9 cellular contexts compared by ENCODE assay signal in genomic region chr6:115838763-115839401, GRCh38.
DNase-seq lines count a peak whose midpoint lies in the region; ATAC-seq, FAIRE-seq and TF ChIP-seq lines count a peak whose summit lies in the region.
"Had no signal": no experiment of that assay in that cellular context is flagged by ENCODE, and none has a peak within 500 bp of the region (broad histone marks: within the 10 kb centered on the region; RNA-seq: fewer than 3 reads in every experiment).

No MANE protein-coding gene starts in this region.

- intact Hi-C loops in transverse colon (cut with DNase I; ENCODE audit: low total_unique reads) = no loop called here

- no peak overlapping the region for H3K9ac ChIP-seq in OCI-LY1 (ENCODE audit: low read length)

- H3K9me2 ChIP-seq in OCI-LY1 (ENCODE audit: low read depth, low read length) = no peaks in the 10 kb centered on the region

- ATAC-seq in GM19043 (IDR thresholded peaks at IDR 0.05; ENCODE audit: low read depth, unreplicated experiment) = peak; percentile 86
- peak; percentile 84 for ATAC-seq in HG03045 (IDR thresholded peaks at IDR 0.05; ENCODE audit: unreplicated experiment)

- no peak overlapping the region for H3K4me3 ChIP-seq in OCI-LY1 (ENCODE audit: low read depth, low read length, poor library complexity, severe bottlenecking)
- H3K4me3 ChIP-seq in fibroblast of the aortic adventitia (ENCODE audit: low read depth, low read length) = no peak overlapping the region
- H3K4me3 ChIP-seq in transverse colon = no peak overlapping the region

- TF ChIP-seq EP300 in transverse colon (IDR thresholded peaks at IDR 0.05; ENCODE audit: low read depth) = no peak

- in situ Hi-C loops in transverse colon (cut with MboI; ENCODE audit: low pct_ligation_motif_present in 1 of 4, low pct_unique_long_range_greater_than_20kb in 1 of 4, low sequenced_read_pairs in 3 of 4) = no loop called here

- no peak for FAIRE-seq in D721Med (lab: Jason Lieb, UNC)
- FAIRE-seq: TTC549 had no signal

- H3K4me1 ChIP-seq in OCI-LY1 (ENCODE audit: insufficient read depth, low read length, severe bottlenecking) (no peaks in the 10 kb centered on the region), transverse colon (no peaks in the 10 kb centered on the region)

- WGBS in transverse colon (ENCODE audit: low coverage in 1 of 2), 2 donors = 64% methylated on average over 3 of the region's 3 CpGs

- no peak for TF ChIP-seq POLR2A in transverse colon (IDR thresholded peaks at IDR 0.05)

- H3K9me3 ChIP-seq in OCI-LY1 (ENCODE audit: low read length) = no peaks in the 10 kb centered on the region
- H3K9me3 ChIP-seq in transverse colon = no peaks in the 10 kb centered on the region

- DNase-seq in D721Med (ENCODE audit: insufficient read length, low spot score) (no peak), fibroblast of the aortic adventitia (ENCODE audit: low read depth) (peak; percentile 23), transverse colon (peak; percentile 14), DMS79 (lab: John Stamatoyannopoulos, UW) (no peak)
- no peak for DNase-seq in stimulated activated CD4-positive, alpha-beta T cell treated with anti-CD3 and anti-CD28 coated beads, Interleukin-4, amount 100 ng/mL, for 24 hours

- H3K27ac ChIP-seq in OCI-LY1 (ENCODE audit: low read depth, low read length, poor library complexity, severe bottlenecking) = no peak overlapping the region
- H3K27ac ChIP-seq in transverse colon = no peak overlapping the region

- no peak overlapping the region for H3K4me2 ChIP-seq in OCI-LY1 (ENCODE audit: low read length)

- H3K79me2 ChIP-seq in OCI-LY1 (ENCODE audit: insufficient read depth, low read length) = no peaks in the 10 kb centered on the region

- no peak overlapping the region for H2AFZ ChIP-seq in OCI-LY1 (ENCODE audit: low read length)

- no peaks in the 10 kb centered on the region for H3K36me3 ChIP-seq in OCI-LY1 (ENCODE audit: insufficient read depth, low read length)
- H3K36me3 ChIP-seq in transverse colon = no peaks in the 10 kb centered on the region

- no peaks in the 10 kb centered on the region for H4K20me1 ChIP-seq in OCI-LY1 (ENCODE audit: insufficient read depth, low read length)

- H3K27me3 ChIP-seq in OCI-LY1 (ENCODE audit: insufficient read depth, low read length) (no peaks in the 10 kb centered on the region), transverse colon (no peaks in the 10 kb centered on the region)

- peak; percentile 22 for TF ChIP-seq CTCF in D721Med (IDR thresholded peaks at IDR 0.05; ENCODE audit: insufficient read depth, missing control alignments)
- TF ChIP-seq CTCF in OCI-LY1 (IDR thresholded peaks at IDR 0.05; ENCODE audit: low read length) = peak; percentile 54; the same call in 1 of the 2 replicates
- peak; percentile 45 for TF ChIP-seq CTCF in fibroblast of the aortic adventitia (IDR thresholded peaks at IDR 0.05; ENCODE audit: insufficient read depth, low read length)
- TF ChIP-seq CTCF in transverse colon (IDR thresholded peaks at IDR 0.05) = peak in 4 of 5 experiments; percentile 15 to 37 (median 22)

- H3F3A ChIP-seq in OCI-LY1 (ENCODE audit: insufficient read depth, low read length) = no peaks in the 10 kb centered on the region

Comparison
In these comparisons a context has a peak if more than half of its experiments do, and no peak if none do; other contexts are left out.
1. DNase-seq: peak in fibroblast of the aortic adventitia (single experiment) and transverse colon (single experiment); none in D721Med (single experiment), stimulated activated CD4-positive, alpha-beta T cell treated with anti-CD3 and anti-CD28 coated beads, Interleukin-4, amount 100 ng/mL, for 24 hours (single experiment) and DMS79 (single experiment).
2. Peak in every context shown above with its lines, with median percentiles within 50 percentile points of each other: CTCF ChIP-seq.